ENCODE assay signal across 1 cellular context in genomic region chr14:74945852-74946658, GRCh38.
A peak's percentile ranks its signal among the peaks of the same experiment; 100 is the strongest.
TF ChIP-seq lines count a peak whose summit lies in the region.

No MANE protein-coding gene starts in this region.

TF ChIP-seq in HepG2, 621 proteins besides CTCF, POLR2A, EP300 and RAD21 (continued from another document):
- TF ChIP-seq DZIP1 (CRISPR knock-in tag; IDR thresholded peaks at IDR 0.05) (0 out of 2 replicates have a peak, but pooled peaks have one; percentile 46), BRCA1 (CRISPR knock-in tag; IDR thresholded peaks at IDR 0.05) (no peak), ZBTB1 (CRISPR knock-in tag; IDR thresholded peaks at IDR 0.05; ENCODE audit: borderline replicate concordance) (no peak), PCBP2 (optimal IDR thresholded peaks at IDR 0.05; ENCODE audit: low read depth, low read length, poor library complexity, severe bottlenecking) (no peak), ZNF160 (CRISPR knock-in tag; IDR thresholded peaks at IDR 0.05) (no peak), HMG20B (CRISPR knock-in tag; conservative IDR thresholded peaks at IDR 0.05) (peak; percentile 77; the same call in 1 of the 2 replicates)
TF ChIP-seq in HepG2: peak in this region for 117.
